22 cellular contexts compared by ENCODE assay signal in genomic region chr7:79722217-79722616, GRCh38.
"Had no signal": no experiment of that assay in that cellular context is flagged by ENCODE, and none has a peak within 500 bp of the region (broad histone marks: within the 10 kb centered on the region; RNA-seq: fewer than 3 reads in every experiment).

No MANE protein-coding gene starts in this region.

- H3K9me3 Mint-ChIP-seq: IgD-negative memory B cell had no signal

- H3K9me3 ChIP-seq: SJCRH30 had no signal

- H3K4me1 ChIP-seq: SJCRH30 had no signal

- DNase-seq: KBM-7, MV-4-11, NCI-H1048, NCI-H1105, NCI-H1417 treated with DMSO at 0.1 percent for 48 hours, NCI-H146, NCI-H1694 treated with DMSO at 0.1 percent for 48 hours, NCI-H1930, NCI-H2081, NCI-H2107, NCI-H2227 treated with DMSO at 0.1 percent for 48 hours, NCI-H510A, NCI-H524 treated with DMSO at 0.1 percent for 48 hours, NCI-H69, NCI-H774, SHP77 treated with DMSO at 0.1 percent for 48 hours, SJCRH30, T-helper 1 cell had no signal

- H3K4me3 Mint-ChIP-seq: IgD-negative memory B cell had no signal

- H3K36me3 Mint-ChIP-seq: IgD-negative memory B cell had no signal

- H3K4me1 Mint-ChIP-seq: IgD-negative memory B cell had no signal

- H3K27me3 Mint-ChIP-seq: IgD-negative memory B cell had no signal

- H3K27ac ChIP-seq: HL-60, SJCRH30 had no signal

- H3K27ac Mint-ChIP-seq: IgD-negative memory B cell had no signal

- H3K4me3 ChIP-seq: SJCRH30 had no signal

- ATAC-seq: Right ventricle myocardium inferior, SK-N-SH treated with all-trans-retinoic acid at 6 μM for 48 hours had no signal

- H3K36me3 ChIP-seq: SJCRH30 had no signal
